In genomic region chr1:23019094-23019850, GRCh38 we compare ENCODE assay signal across 8 cellular contexts. TPM values are rescaled to one million over a fixed set of nuclear protein-coding genes. Genes with fewer than 3 reads are reported as not detected.
A peak's percentile ranks its signal among the peaks of the same experiment; 100 is the strongest.
DNase-seq lines count a peak whose midpoint lies in the region; ATAC-seq and TF ChIP-seq lines count a peak whose summit lies in the region.

TSS of gene KDM1A (plus strand) at chr1:23019468. CDS start at chr1:23019597, 129 bp downstream.

- 0% methylated on average over 11 to 65 of the region's 84 CpGs for WGBS in testis, 2 donors

- peak within 1 kb of the TSS; percentile 90 to 95 for H3K27ac Mint-ChIP-seq in activated naive CD4-positive, alpha-beta T cell treated with anti-CD3 and anti-CD28 coated beads, Interleukin-2, amount 50 U/mL, for 72 hours

- peak; percentile 94 for DNase-seq in GM10266 (ENCODE audit: extremely low spot score)
- peak; percentile 94 for DNase-seq in NCI-H1048 (lab: John Stamatoyannopoulos, UW)
- DNase-seq in SKM-1 (lab: John Stamatoyannopoulos, UW; ENCODE audit: unreplicated experiment), result peak; percentile 85
- DNase-seq in activated naive CD4-positive, alpha-beta T cell treated with anti-CD3 and anti-CD28 coated beads, Interleukin-2, amount 50 U/mL, for 72 hours (ENCODE audit: low spot score in 2 of 2), result peak; percentile 84 to 96
- peak; percentile 84 for DNase-seq in glomerular endothelial cell (ENCODE audit: extremely low read depth, low read depth, low spot score)
- DNase-seq in omental fat pad (ENCODE audit: low spot score), result peak; percentile 88
- DNase-seq in testis, result peak; percentile 99

- H3K4me1 ChIP-seq in testis, result peaks cover 11% of the 10 kb centered on the region

- ATAC-seq in HG02571 (IDR thresholded peaks at IDR 0.05; ENCODE audit: unreplicated experiment) (peak; percentile 92), omental fat pad (ENCODE audit: low FRiP score) (peak; percentile 99)
- ATAC-seq in activated naive CD4-positive, alpha-beta T cell treated with anti-CD3 and anti-CD28 coated beads, Interleukin-2, amount 50 U/mL, for 72 hours, result peak; percentile 91 to 98

- intact Hi-C loops in testis (cut with DNase I; ENCODE audit: low total_unique reads), result no loop called here

- H3K9me3 Mint-ChIP-seq in activated naive CD4-positive, alpha-beta T cell treated with anti-CD3 and anti-CD28 coated beads, Interleukin-2, amount 50 U/mL, for 72 hours, result peaks cover 0 to 5% of the 10 kb centered on the region in 2 donors

- H3K36me3 Mint-ChIP-seq in activated naive CD4-positive, alpha-beta T cell treated with anti-CD3 and anti-CD28 coated beads, Interleukin-2, amount 50 U/mL, for 72 hours, result peaks cover 11 to 30% of the 10 kb centered on the region in 2 donors

- no peaks in the 10 kb centered on the region for H3K36me3 ChIP-seq in testis (ENCODE audit: low read depth, missing control alignments)

- no peaks in the 10 kb centered on the region for H3K9me3 ChIP-seq in testis

- H3K27me3 ChIP-seq in testis, result no peaks in the 10 kb centered on the region

- peak within 1 kb of the TSS; percentile 94 to 96 for H3K4me3 ChIP-seq in testis

- TF ChIP-seq CTCF in GM10266 (IDR thresholded peaks at IDR 0.05; ENCODE audit: control insufficient read depth, insufficient read depth, low read depth, missing control alignments) (peak; percentile 34), omental fat pad (IDR thresholded peaks at IDR 0.05) (no peak), testis (IDR thresholded peaks at IDR 0.05) (peak in 1 of 3 experiments; percentile 0)

- peak; percentile 6 for TF ChIP-seq POLR2A in testis (IDR thresholded peaks at IDR 0.05)

- H3K27ac ChIP-seq in testis, result peak within 1 kb of the TSS; percentile 89 to 94

RNA-seq across cellular contexts. Expression of gene KDM1A, which starts in this region (rescaled TPM):
- 10 to 100 TPM; 27.3 to 61.9 TPM for total RNA-seq in activated naive CD4-positive, alpha-beta T cell treated with anti-CD3 and anti-CD28 coated beads, Interleukin-2, amount 50 U/mL, for 72 hours
- total RNA-seq in glomerular endothelial cell, result 83.1 and 87.9 TPM in 2 replicates
- 10 to 100 TPM; 34.1 to 48.2 (median 39.6) TPM for total RNA-seq in omental fat pad
- total RNA-seq in testis, result 100 to 1,000 TPM; 131 to 157 TPM
- polyA plus RNA-seq in testis (ENCODE audit: insufficient read depth, low read depth, low replicate concordance), result 238 TPM

Comparison
In these comparisons a context has a peak if more than half of its experiments do, and no peak if none do; other contexts are left out.
1. Peak in every context shown above with its lines: DNase-seq, ATAC-seq, H3K4me3 ChIP-seq and H3K27ac ChIP-seq.